In genomic region chr2:86719263-86719636, GRCh38 we compare ENCODE assay signal across 8 cellular contexts. TPM values are rescaled to one million over a fixed set of nuclear protein-coding genes. Genes with fewer than 3 reads are reported as not detected.
DNase-seq lines count a peak whose midpoint lies in the region; ATAC-seq and TF ChIP-seq lines count a peak whose summit lies in the region.
"Not testable (repeated sequence)": the region's sequence is repeated elsewhere in the genome, so short reads cannot be mapped to it uniquely, and the experiment has no call there.

No MANE protein-coding gene starts in this region.

- not testable (repeated sequence) for DNase-seq in A673 (ENCODE audit: low spot score); Karpas-422; activated CD8-positive, alpha-beta memory T cell treated with anti-CD3 and anti-CD28 coated beads, Interleukin-2, amount 10 ng/mL, durations not matched to agents 7 days and 5 days; dorsolateral prefrontal cortex; right atrium auricular region (ENCODE audit: low spot score); naive B cell

- H3K79me2 ChIP-seq in Karpas-422 (ENCODE audit: low read length): peaks cover 18% of the 10 kb centered on the region

- peak; percentile 13 for ATAC-seq in GM19023 (IDR thresholded peaks at IDR 0.05; ENCODE audit: unreplicated experiment)
- ATAC-seq in activated CD8-positive, alpha-beta memory T cell treated with anti-CD3 and anti-CD28 coated beads, Interleukin-2, amount 10 ng/mL, durations not matched to agents 7 days and 5 days: peak; percentile 9
- ATAC-seq in naive B cell (ENCODE audit: low read depth in 2 of 2): not testable (repeated sequence)

- H3K4me2 ChIP-seq in Karpas-422 (ENCODE audit: low read depth, low read length, poor library complexity, severe bottlenecking): peak overlapping the region; percentile 61

- peak overlapping the region; percentile 65 for H3K9ac ChIP-seq in Karpas-422 (ENCODE audit: low read length)

- not testable (repeated sequence) for H3K9me3 Mint-ChIP-seq in activated CD8-positive, alpha-beta memory T cell treated with anti-CD3 and anti-CD28 coated beads, Interleukin-2, amount 10 ng/mL, durations not matched to agents 7 days and 5 days (ENCODE audit: low read depth); naive B cell

- POLR2A ChIA-PET in A673 (lab: Charles Lee; ENCODE audit: low non-redundant PET): not testable (repeated sequence)

- CTCF ChIA-PET in A673 (lab: Charles Lee); activated CD8-positive, alpha-beta memory T cell treated with anti-CD3 and anti-CD28 coated beads, Interleukin-2, amount 10 ng/mL, durations not matched to agents 7 days and 5 days (lab: Charles Lee): not testable (repeated sequence)

- H3K27me3 ChIP-seq in A673 (replicated peaks; ENCODE audit: insufficient read depth, low read depth, low read length, poor library complexity); Karpas-422 (ENCODE audit: low read length); dorsolateral prefrontal cortex; right atrium auricular region: not testable (repeated sequence)

- not testable (repeated sequence) for H3K4me1 ChIP-seq in A673 (ENCODE audit: insufficient read depth, low read length, poor library complexity, severe bottlenecking); Karpas-422 (ENCODE audit: low read length); right atrium auricular region

- H3K4me1 Mint-ChIP-seq in activated CD8-positive, alpha-beta memory T cell treated with anti-CD3 and anti-CD28 coated beads, Interleukin-2, amount 10 ng/mL, durations not matched to agents 7 days and 5 days: not testable (repeated sequence)
- peaks cover 0 to 12% (median 8%) of the 10 kb centered on the region in 3 donors for H3K4me1 Mint-ChIP-seq in naive B cell

- not testable (repeated sequence) for H3K27ac ChIP-seq in A673 (ENCODE audit: low read depth, low read length, poor library complexity, severe bottlenecking); Karpas-422 (ENCODE audit: low read length)
- H3K27ac ChIP-seq in dorsolateral prefrontal cortex (peak overlapping the region in 54 of 59 donors; percentile 56 to 97 (median 92)), right atrium auricular region (peak overlapping the region; percentile 84 to 85), skin epidermis (peak overlapping the region in 20 of 21 experiments; percentile 66 to 97 (median 90))

- not testable (repeated sequence) for H4K20me1 ChIP-seq in Karpas-422 (ENCODE audit: insufficient read depth, low read depth, low read length)

- H3K9me3 ChIP-seq in A673 (ENCODE audit: low read depth, low read length, poor library complexity, severe bottlenecking); Karpas-422 (ENCODE audit: low read length); right atrium auricular region: not testable (repeated sequence)

- H3K36me3 ChIP-seq in A673 (ENCODE audit: insufficient read depth, low read length, poor library complexity, severe bottlenecking); Karpas-422 (ENCODE audit: insufficient read depth, low read length); right atrium auricular region: not testable (repeated sequence)

- not testable (repeated sequence) for H3K27me3 Mint-ChIP-seq in activated CD8-positive, alpha-beta memory T cell treated with anti-CD3 and anti-CD28 coated beads, Interleukin-2, amount 10 ng/mL, durations not matched to agents 7 days and 5 days; naive B cell

- H3K36me3 Mint-ChIP-seq in activated CD8-positive, alpha-beta memory T cell treated with anti-CD3 and anti-CD28 coated beads, Interleukin-2, amount 10 ng/mL, durations not matched to agents 7 days and 5 days; naive B cell: not testable (repeated sequence)

- H3K4me3 ChIP-seq in A673 (ENCODE audit: low read depth, low read length, poor library complexity, severe bottlenecking) (peak overlapping the region; percentile 56), Karpas-422 (ENCODE audit: low read length) (peak overlapping the region; percentile 57; the same call in 1 of the 2 replicates), dorsolateral prefrontal cortex (peak overlapping the region in 57 of 59 donors; percentile 34 to 86 (median 72)), right atrium auricular region (peak overlapping the region; percentile 29 to 70), skin epidermis (peak overlapping the region; percentile 27 to 77 (median 68))

- H3K27ac Mint-ChIP-seq in activated CD8-positive, alpha-beta memory T cell treated with anti-CD3 and anti-CD28 coated beads, Interleukin-2, amount 10 ng/mL, durations not matched to agents 7 days and 5 days: peak overlapping the region; percentile 88
- peak overlapping the region in 1 of 6 donors; percentile 88 for H3K27ac Mint-ChIP-seq in naive B cell

- H3K9me2 ChIP-seq in Karpas-422 (replicated peaks; ENCODE audit: insufficient read depth, low read length): not testable (repeated sequence)

- not testable (repeated sequence) for TF ChIP-seq CTCF in A673 (conservative IDR thresholded peaks at IDR 0.05; ENCODE audit: low read depth, low read length); dorsolateral prefrontal cortex (IDR thresholded peaks at IDR 0.05 in 54 of 56, conservative IDR thresholded peaks at IDR 0.05 in 2 of 56; ENCODE audit: low read depth in 1 of 56, partially characterized antibody in 56 of 56); right atrium auricular region (IDR thresholded peaks at IDR 0.05)

- intact Hi-C loops in A673 (cut with micrococcal nuclease; ENCODE audit: unreplicated experiment); dorsolateral prefrontal cortex (cut with DNase I): not testable (repeated sequence)

- not testable (repeated sequence) for BruUV-seq in A673 (replicated peaks; lab: Mats Ljungman, UMichigan)

- H3K4me3 Mint-ChIP-seq in activated CD8-positive, alpha-beta memory T cell treated with anti-CD3 and anti-CD28 coated beads, Interleukin-2, amount 10 ng/mL, durations not matched to agents 7 days and 5 days: peak overlapping the region; percentile 76
- peak overlapping the region in 5 of 8 donors; percentile 40 to 93 (median 77) for H3K4me3 Mint-ChIP-seq in naive B cell

- not testable (repeated sequence) for H2AFZ ChIP-seq in Karpas-422 (ENCODE audit: low read length)

RNA-seq across cellular contexts. Expression of gene RMND5A, which starts 0.8 kb away (rescaled TPM):
- total RNA-seq in A673 (2021) (38.7 and 42.9 TPM in 2 replicates), dorsolateral prefrontal cortex (10 to 100 TPM; 37.4 to 76.2 (median 58.6) TPM), right atrium auricular region (10 to 100 TPM; 71.0 to 76.6 TPM)
- total RNA-seq in Karpas-422 (2014; rRNA removed; shearing (Covaris generic); ENCODE audit: low replicate concordance): 176 and 180 TPM in 2 replicates
- 10 to 100 TPM; 37.0 to 43.2 TPM for total RNA-seq in activated CD8-positive, alpha-beta memory T cell treated with anti-CD3 and anti-CD28 coated beads, Interleukin-2, amount 10 ng/mL, durations not matched to agents 7 days and 5 days
- polyA plus RNA-seq in naive B cell (ENCODE audit: low read depth in 6 of 6): 10 to 100 TPM; 18.5 to 24.2 (median 21.2) TPM
